ENCODE assay signal across 1 cellular context in the genomic region with DNA sequence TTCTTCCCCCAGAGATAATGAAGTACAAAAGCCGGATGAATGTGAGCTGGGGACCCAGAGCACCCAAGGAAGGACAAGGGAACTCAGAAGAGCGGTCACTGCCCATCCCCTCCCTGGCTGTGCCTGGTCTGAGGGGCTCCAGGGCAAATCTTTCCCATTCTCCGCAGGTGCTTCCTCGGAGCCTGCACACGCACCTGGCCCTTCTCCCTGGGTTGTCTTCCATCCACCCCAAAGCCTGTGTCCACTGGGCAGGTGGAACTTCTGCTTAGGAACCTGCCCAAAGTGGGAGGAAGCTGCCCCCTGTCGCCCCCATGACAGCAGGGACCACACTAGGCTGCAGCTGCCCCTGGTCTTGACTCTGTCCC.
TF ChIP-seq lines count a peak whose summit lies in the region.

No MANE protein-coding gene starts in this region.

TF ChIP-seq in SK-N-SH treated with all-trans-retinoic acid at 6 μM for 48 hours, 23 proteins besides CTCF, POLR2A, EP300 and RAD21 (continued from another document):
- TF ChIP-seq, protein P1, sequence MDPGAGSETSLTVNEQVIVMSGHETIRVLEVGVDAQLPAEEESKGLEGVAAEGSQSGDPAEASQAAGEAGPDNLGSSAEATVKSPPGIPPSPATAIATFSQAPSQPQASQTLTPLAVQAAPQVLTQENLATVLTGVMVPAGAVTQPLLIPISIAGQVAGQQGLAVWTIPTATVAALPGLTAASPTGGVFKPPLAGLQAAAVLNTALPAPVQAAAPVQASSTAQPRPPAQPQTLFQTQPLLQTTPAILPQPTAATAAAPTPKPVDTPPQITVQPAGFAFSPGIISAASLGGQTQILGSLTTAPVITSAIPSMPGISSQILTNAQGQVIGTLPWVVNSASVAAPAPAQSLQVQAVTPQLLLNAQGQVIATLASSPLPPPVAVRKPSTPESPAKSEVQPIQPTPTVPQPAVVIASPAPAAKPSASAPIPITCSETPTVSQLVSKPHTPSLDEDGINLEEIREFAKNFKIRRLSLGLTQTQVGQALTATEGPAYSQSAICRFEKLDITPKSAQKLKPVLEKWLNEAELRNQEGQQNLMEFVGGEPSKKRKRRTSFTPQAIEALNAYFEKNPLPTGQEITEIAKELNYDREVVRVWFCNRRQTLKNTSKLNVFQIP (CRISPR knock-in tag; IDR thresholded peaks at IDR 0.05; ENCODE audit: borderline replicate concordance, low read depth), result no peak
- TF ChIP-seq ZNF8 (CRISPR knock-in tag; IDR thresholded peaks at IDR 0.05) (no peak), ZNF565 (CRISPR knock-in tag; conservative IDR thresholded peaks at IDR 0.05; ENCODE audit: low read depth) (no peak)
